In the genomic region with DNA sequence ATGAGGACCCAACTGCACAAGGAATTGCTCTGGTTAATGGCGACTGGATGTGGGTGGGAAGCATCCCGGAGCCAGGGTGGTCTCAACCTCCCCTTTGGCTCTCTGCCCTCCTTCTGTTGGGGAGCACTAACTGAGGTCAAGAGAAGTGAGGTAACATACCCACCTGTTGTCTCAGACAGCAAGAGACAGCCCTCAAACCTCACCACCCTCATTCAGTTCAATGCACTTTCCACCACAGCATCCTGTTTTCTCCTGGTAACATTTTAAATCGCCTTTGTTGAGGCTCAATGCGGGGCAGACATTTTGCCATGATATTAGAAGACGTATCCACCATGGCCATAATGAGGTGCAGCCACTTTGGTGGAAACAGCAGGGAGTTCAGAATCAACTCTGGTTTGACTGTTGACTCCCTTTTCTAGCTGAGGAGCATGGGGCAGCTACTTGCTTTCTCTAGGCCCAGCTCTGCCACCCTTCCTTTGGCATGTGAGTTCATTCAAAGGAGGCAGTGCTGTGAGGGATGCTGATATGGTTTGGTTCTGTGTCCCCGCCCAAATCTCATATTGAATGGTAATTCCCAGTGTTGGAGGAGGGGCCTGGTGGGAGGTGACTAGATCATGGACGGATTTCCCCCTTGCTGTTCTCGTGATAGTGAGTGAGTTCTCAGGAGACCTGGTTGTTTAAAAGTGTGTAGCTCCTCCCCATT, we compare ENCODE assay signal across 23 cellular contexts.
A peak's percentile ranks its signal among the peaks of the same experiment; 100 is the strongest.
DNase-seq lines count a peak whose midpoint lies in the region; ATAC-seq, FAIRE-seq and TF ChIP-seq lines count a peak whose summit lies in the region.
"Had no signal": no experiment of that assay in that cellular context is flagged by ENCODE, and none has a peak within 500 bp of the region (broad histone marks: within the 10 kb centered on the region; RNA-seq: fewer than 3 reads in every experiment).

No MANE protein-coding gene starts in this region.

- WGBS in prostate gland, result 97% methylated on average over 8 of the region's 8 CpGs

- H3K27me3 Mint-ChIP-seq in T-helper 1 cell treated with Interleukin-12 subunit alpha and Interleukin-12 subunit beta and Interleukin-4 antibody, amounts not matched to agents 30 μg/mL and 1 μg/mL, for 36 hours (ENCODE audit: low read depth), result no peaks in the 10 kb centered on the region
- H3K27me3 Mint-ChIP-seq in central memory CD8-positive, alpha-beta T cell, result no peaks in the 10 kb centered on the region
- H3K27me3 Mint-ChIP-seq: activated naive CD4-positive, alpha-beta T cell treated with anti-CD3 and anti-CD28 coated beads, Interleukin-2, amount 50 U/mL, for 24 hours had no signal

- TF ChIP-seq CTCF in prostate gland (IDR thresholded peaks at IDR 0.05), result no peak

- no peak overlapping the region for H3K4me3 ChIP-seq in prostate gland
- H3K4me3 ChIP-seq: gastrocnemius medialis, SK-N-MC had no signal

- peak overlapping the region; percentile 86 for H3K27ac Mint-ChIP-seq in T-helper 1 cell treated with Interleukin-12 subunit alpha and Interleukin-12 subunit beta and Interleukin-4 antibody, amounts not matched to agents 30 μg/mL and 1 μg/mL, for 36 hours
- peak overlapping the region; percentile 80 for H3K27ac Mint-ChIP-seq in central memory CD8-positive, alpha-beta T cell (ENCODE audit: low read depth)
- H3K27ac Mint-ChIP-seq: activated naive CD4-positive, alpha-beta T cell treated with anti-CD3 and anti-CD28 coated beads, Interleukin-2, amount 50 U/mL, for 24 hours had no signal

- no peak for TF ChIP-seq POLR2A in prostate gland (IDR thresholded peaks at IDR 0.05)

- peaks cover 28% of the 10 kb centered on the region for H3K9me3 Mint-ChIP-seq in T-helper 1 cell treated with Interleukin-12 subunit alpha and Interleukin-12 subunit beta and Interleukin-4 antibody, amounts not matched to agents 30 μg/mL and 1 μg/mL, for 36 hours
- H3K9me3 Mint-ChIP-seq in central memory CD8-positive, alpha-beta T cell, result peaks cover 8% of the 10 kb centered on the region
- H3K9me3 Mint-ChIP-seq: activated naive CD4-positive, alpha-beta T cell treated with anti-CD3 and anti-CD28 coated beads, Interleukin-2, amount 50 U/mL, for 24 hours had no signal

- FAIRE-seq in urothelium cell line (lab: Jason Lieb, UNC), result peak; percentile 40
- FAIRE-seq: RCC 7860, TTC549 had no signal

- H3K27ac ChIP-seq in prostate gland, result no peak overlapping the region
- H3K27ac ChIP-seq: brain microvascular endothelial cell, gastrocnemius medialis, KMS-11, SK-N-MC had no signal

- peaks cover 20% of the 10 kb centered on the region for H3K36me3 Mint-ChIP-seq in T-helper 1 cell treated with Interleukin-12 subunit alpha and Interleukin-12 subunit beta and Interleukin-4 antibody, amounts not matched to agents 30 μg/mL and 1 μg/mL, for 36 hours (ENCODE audit: low read depth)
- H3K36me3 Mint-ChIP-seq in central memory CD8-positive, alpha-beta T cell (ENCODE audit: insufficient read depth), result no peaks in the 10 kb centered on the region

- DNase-seq in stimulated activated CD4-positive, alpha-beta T cell treated with anti-CD3 and anti-CD28 coated beads, Interleukin-15, amount 100 ng/mL, for 24 hours, result peak; percentile 22
- DNase-seq in stimulated activated CD4-positive, alpha-beta T cell treated with anti-CD3 and anti-CD28 coated beads, Interleukin-4, amount 100 ng/mL, for 1 hour, result no peak
- DNase-seq in central memory CD8-positive, alpha-beta T cell (ENCODE audit: low spot score in 2 of 2), result no peak
- DNase-seq in urothelium cell line (ENCODE audit: low spot score) (no peak), DMS53 (lab: John Stamatoyannopoulos, UW) (no peak), prostate gland (ENCODE audit: low spot score) (no peak), NCI-H1436 treated with DMSO at 0.1 percent for 48 hours (lab: John Stamatoyannopoulos, UW) (no peak)
- DNase-seq: brain microvascular endothelial cell, Calu3, dermis blood vessel endothelial cell, gastrocnemius medialis, GF-D8, H7, midbrain, NCI-H2171 treated with DMSO at 0.1 percent for 48 hours, right cardiac atrium, substantia nigra had no signal

- H3K4me1 Mint-ChIP-seq in T-helper 1 cell treated with Interleukin-12 subunit alpha and Interleukin-12 subunit beta and Interleukin-4 antibody, amounts not matched to agents 30 μg/mL and 1 μg/mL, for 36 hours (ENCODE audit: low read depth), result peaks cover 45% of the 10 kb centered on the region
- H3K4me1 Mint-ChIP-seq in central memory CD8-positive, alpha-beta T cell, result peaks cover 40% of the 10 kb centered on the region

- no peaks in the 10 kb centered on the region for H3K27me3 ChIP-seq in prostate gland (replicated peaks; ENCODE audit: insufficient read depth)
- H3K27me3 ChIP-seq: brain microvascular endothelial cell, gastrocnemius medialis had no signal

- intact Hi-C loops in prostate gland (cut with DNase I), result no loop called here

- H3K4me3 Mint-ChIP-seq in T-helper 1 cell treated with Interleukin-12 subunit alpha and Interleukin-12 subunit beta and Interleukin-4 antibody, amounts not matched to agents 30 μg/mL and 1 μg/mL, for 36 hours, result peak overlapping the region; percentile 49
- H3K4me3 Mint-ChIP-seq in central memory CD8-positive, alpha-beta T cell, result peak overlapping the region; percentile 32
- H3K4me3 Mint-ChIP-seq: activated naive CD4-positive, alpha-beta T cell treated with anti-CD3 and anti-CD28 coated beads, Interleukin-2, amount 50 U/mL, for 24 hours had no signal

- peak; percentile 52 for ATAC-seq in central memory CD8-positive, alpha-beta T cell (replicated peaks; ENCODE audit: extremely low read depth, poor library complexity, severe bottlenecking)
- ATAC-seq: gastrocnemius medialis, right cardiac atrium had no signal

- H3K9me3 ChIP-seq in prostate gland, result no peaks in the 10 kb centered on the region
- H3K9me3 ChIP-seq: gastrocnemius medialis had no signal

- no peaks in the 10 kb centered on the region for H3K36me3 ChIP-seq in prostate gland
- H3K36me3 ChIP-seq: brain microvascular endothelial cell, gastrocnemius medialis had no signal

- no peaks in the 10 kb centered on the region for H3K4me1 ChIP-seq in prostate gland (replicated peaks)
- H3K4me1 ChIP-seq: gastrocnemius medialis had no signal
